8 cellular contexts compared by ENCODE assay signal in the genomic region with DNA sequence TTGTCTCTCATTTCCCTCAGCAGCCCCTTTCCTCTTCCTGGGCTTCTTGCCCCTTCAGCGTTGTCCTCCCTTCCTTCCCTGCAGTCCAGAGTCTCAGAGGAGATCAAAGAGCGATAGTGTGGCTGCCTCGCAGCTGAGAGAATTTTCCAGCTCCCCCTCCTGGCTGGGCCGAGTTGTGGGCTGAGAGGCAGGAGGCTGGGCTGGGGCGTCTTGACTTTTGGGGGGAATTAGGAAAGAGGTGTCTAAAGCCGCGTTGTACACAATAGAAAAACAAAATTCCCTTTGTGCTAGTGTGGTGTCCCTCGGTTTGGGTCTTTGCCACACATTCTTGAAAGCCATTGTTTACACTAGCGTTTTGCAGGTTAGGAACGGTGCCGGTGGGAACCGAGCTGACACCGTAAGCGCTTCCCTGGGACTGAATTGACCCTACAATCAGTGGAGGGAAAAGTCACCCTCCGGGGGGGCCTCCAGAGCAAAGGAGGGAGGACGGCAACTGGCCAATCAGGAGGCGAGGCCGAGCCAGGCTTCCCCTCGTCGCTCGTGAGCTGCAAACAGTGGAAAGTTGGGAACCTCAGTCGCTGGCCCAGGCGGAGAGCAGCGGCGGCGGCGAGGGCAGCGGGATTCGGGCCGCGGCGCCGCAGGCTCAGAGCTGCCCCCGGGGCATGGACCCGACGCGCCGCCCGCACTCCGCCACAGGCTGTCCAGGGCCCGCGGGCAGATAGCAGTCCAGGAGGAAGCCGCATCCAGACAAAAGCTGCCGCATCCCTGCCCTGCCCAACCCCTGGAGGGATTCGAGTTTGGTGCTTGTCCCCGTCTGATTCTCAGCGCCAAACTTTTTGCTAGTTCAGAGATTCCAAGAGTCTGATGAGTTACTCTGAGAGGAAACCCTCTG. TPM values are rescaled to one million over a fixed set of nuclear protein-coding genes. Genes with fewer than 3 reads are reported as not detected.
DNase-seq lines count a peak whose midpoint lies in the region; ATAC-seq, FAIRE-seq and TF ChIP-seq lines count a peak whose summit lies in the region.

A gene (plus strand): TSS at position 574 of the 892 bp plus-strand sequence. CDS start 389 bp downstream, outside the sequence.

- no peak for TF ChIP-seq POLR2A in Peyer's patch (IDR thresholded peaks at IDR 0.05)
- TF ChIP-seq POLR2A in GM12878 (IDR thresholded peaks at IDR 0.05; ENCODE audit: low read depth, low read length), result no peak

- peak; percentile 58 for DNase-seq in COLO829 (ENCODE audit: low spot score)
- peak in 2 of 3 donors; percentile 65 to 68 for DNase-seq in Peyer's patch
- DNase-seq in GM12878 (ENCODE audit: low read depth, low spot score), result no peak
- DNase-seq in hypothalamus (lab: John Stamatoyannopoulos, UW), result peak in 34 of 51 donors; percentile 3 to 45 (median 15)
- DNase-seq in progenitor cell of endocrine pancreas (ENCODE audit: low spot score, unreplicated experiment), result peak; percentile 37

- SMC1A ChIA-PET in GM12878 (lab: Charles Lee; ENCODE audit: uncharacterized antibody, unreplicated experiment), result interaction anchor here (1.2 kb wide), 1 partner anchor 16 kb away, joined by 3 read pairs; no protein-coding TSS in a partner anchor

- TF ChIP-seq EP300 in GM12878 (IDR thresholded peaks at IDR 0.05; ENCODE audit: borderline replicate concordance in 1 of 2, control insufficient read depth in 1 of 2, low read depth in 2 of 2, low read length in 2 of 2), result no peak

- ATAC-seq in HG02798 (IDR thresholded peaks at IDR 0.05; ENCODE audit: poor library complexity, unreplicated experiment), result peak; percentile 49
- ATAC-seq in GM12878, result peak; percentile 26; the same call in 1 of the 3 replicates
- no peak for ATAC-seq in HG03097 (IDR thresholded peaks at IDR 0.05; ENCODE audit: low FRiP score, unreplicated experiment)
- ATAC-seq in GM19397 (IDR thresholded peaks at IDR 0.05; ENCODE audit: unreplicated experiment), result no peak

- H3K36me3 Mint-ChIP-seq in progenitor cell of endocrine pancreas (ENCODE audit: insufficient read depth), result no peaks in the 10 kb centered on the region

- CTCF ChIA-PET in GM12878 (lab: Yijun Ruan, JAX), result no interaction called here

- RAD21 ChIA-PET in GM12878 (lab: Charles Lee; ENCODE audit: unreplicated experiment), result no interaction called here

- H3K9ac ChIP-seq in GM12878 (ENCODE audit: control insufficient read depth, insufficient read depth, low read length), result no peak within 1 kb of the TSS

- FAIRE-seq in GM12878 (lab: Jason Lieb, UNC), result no peak

- H3K27ac ChIP-seq in Peyer's patch (peak within 1 kb of the TSS in 2 of 4 donors; percentile 65 to 72), GM12878 (ENCODE audit: control insufficient read depth, insufficient read depth) (no peak within 1 kb of the TSS)

- 28% methylated on average over 47 of the region's 47 CpGs for WGBS in GM12878 (ENCODE audit: insufficient coverage, insufficient replicate concordance, low lambda C conversion rate, missing lambda C conversion rate)

- intact Hi-C loops in GM12878 (cut with micrococcal nuclease; ENCODE audit: unreplicated experiment), result no loop called here

- no peak within 1 kb of the TSS for H3K4me2 ChIP-seq in GM12878 (ENCODE audit: control insufficient read depth, insufficient read depth)

- peak within 1 kb of the TSS; percentile 4 to 57 (median 39) for H3K4me3 ChIP-seq in Peyer's patch
- no peak within 1 kb of the TSS for H3K4me3 ChIP-seq in GM12878

- H3K27ac Mint-ChIP-seq in progenitor cell of endocrine pancreas, result peak within 1 kb of the TSS; percentile 86

- peaks cover 20% of the 10 kb centered on the region for H3K27me3 Mint-ChIP-seq in progenitor cell of endocrine pancreas

- TF ChIP-seq RAD21 in GM12878 (IDR thresholded peaks at IDR 0.05; ENCODE audit: insufficient read depth, low read depth, low read length), result no peak

- H3K79me2 ChIP-seq in GM12878 (ENCODE audit: control insufficient read depth, insufficient read depth, low read length), result no peaks in the 10 kb centered on the region

- H3K27me3 ChIP-seq in Peyer's patch, result no peaks in the 10 kb centered on the region
- H3K27me3 ChIP-seq in GM12878 (replicated peaks in 1 of 2; ENCODE audit: control insufficient read depth in 2 of 2, insufficient read depth in 2 of 2, low read length in 1 of 2), result peaks cover 2 to 12% of the 10 kb centered on the region in 2 experiments; a peak in 3 of 4 replicates

- peaks cover 9% of the 10 kb centered on the region for H3K9me3 Mint-ChIP-seq in progenitor cell of endocrine pancreas (ENCODE audit: low read depth)

- H4K20me1 ChIP-seq in GM12878 (ENCODE audit: control insufficient read depth, insufficient read depth), result no peaks in the 10 kb centered on the region

- H2AFZ ChIP-seq in GM12878 (ENCODE audit: control insufficient read depth, low read depth, low read length), result no peak within 1 kb of the TSS

- H3K4me1 ChIP-seq in Peyer's patch, result peaks cover 0 to 3% (median 0%) of the 10 kb centered on the region in 4 donors
- H3K4me1 ChIP-seq in GM12878 (ENCODE audit: control insufficient read depth, insufficient read depth, low read length), result no peaks in the 10 kb centered on the region

- BruUV-seq in GM12878 (replicated peaks; lab: Mats Ljungman, UMichigan), result no TSS peak

- H3K36me3 ChIP-seq in Peyer's patch, result no peaks in the 10 kb centered on the region
- H3K36me3 ChIP-seq in GM12878 (ENCODE audit: control insufficient read depth in 2 of 2, insufficient read depth in 2 of 2, low read length in 1 of 2), result no peaks in the 10 kb centered on the region

- TF ChIP-seq CTCF in Peyer's patch (IDR thresholded peaks at IDR 0.05) (peak in 1 of 6 experiments; percentile 32), GM12878 (IDR thresholded peaks at IDR 0.05 in 2 of 3, conservative IDR thresholded peaks at IDR 0.05 in 1 of 3; ENCODE audit: control insufficient read depth in 2 of 3, extremely low read depth in 1 of 3, insufficient read depth in 1 of 3, low read depth in 3 of 3, low read length in 3 of 3) (0 out of 6 replicates have a peak, but pooled peaks of 2 of the 3 experiments have one; percentile 1 to 2), progenitor cell of endocrine pancreas (IDR thresholded peaks at IDR 0.05; ENCODE audit: unreplicated experiment) (peak; percentile 52)

- POLR2A ChIA-PET in GM12878 (lab: Charles Lee), result no interaction called here

- H3K4me3 Mint-ChIP-seq in progenitor cell of endocrine pancreas (ENCODE audit: low read depth), result peak within 1 kb of the TSS; percentile 67

- H3K9me3 ChIP-seq in Peyer's patch, result no peaks in the 10 kb centered on the region
- H3K9me3 ChIP-seq in GM12878 (replicated peaks; ENCODE audit: control insufficient read depth, insufficient read depth, low read length), result no peaks in the 10 kb centered on the region

- H3K4me1 Mint-ChIP-seq in progenitor cell of endocrine pancreas (ENCODE audit: low read depth), result peaks cover 19% of the 10 kb centered on the region

- in situ Hi-C loops in GM12878 (cut with MboI), result no loop called here

TF ChIP-seq in GM12878, 131 proteins besides CTCF, POLR2A, EP300 and RAD21:
- TF ChIP-seq SUZ12 (IDR thresholded peaks at IDR 0.05; ENCODE audit: unreplicated experiment), result peak; percentile 53
- TF ChIP-seq, protein P1, sequence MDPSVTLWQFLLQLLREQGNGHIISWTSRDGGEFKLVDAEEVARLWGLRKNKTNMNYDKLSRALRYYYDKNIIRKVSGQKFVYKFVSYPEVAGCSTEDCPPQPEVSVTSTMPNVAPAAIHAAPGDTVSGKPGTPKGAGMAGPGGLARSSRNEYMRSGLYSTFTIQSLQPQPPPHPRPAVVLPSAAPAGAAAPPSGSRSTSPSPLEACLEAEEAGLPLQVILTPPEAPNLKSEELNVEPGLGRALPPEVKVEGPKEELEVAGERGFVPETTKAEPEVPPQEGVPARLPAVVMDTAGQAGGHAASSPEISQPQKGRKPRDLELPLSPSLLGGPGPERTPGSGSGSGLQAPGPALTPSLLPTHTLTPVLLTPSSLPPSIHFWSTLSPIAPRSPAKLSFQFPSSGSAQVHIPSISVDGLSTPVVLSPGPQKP (IDR thresholded peaks at IDR 0.05; ENCODE audit: low read depth, low read length), result no peak
- TF ChIP-seq, protein P2, sequence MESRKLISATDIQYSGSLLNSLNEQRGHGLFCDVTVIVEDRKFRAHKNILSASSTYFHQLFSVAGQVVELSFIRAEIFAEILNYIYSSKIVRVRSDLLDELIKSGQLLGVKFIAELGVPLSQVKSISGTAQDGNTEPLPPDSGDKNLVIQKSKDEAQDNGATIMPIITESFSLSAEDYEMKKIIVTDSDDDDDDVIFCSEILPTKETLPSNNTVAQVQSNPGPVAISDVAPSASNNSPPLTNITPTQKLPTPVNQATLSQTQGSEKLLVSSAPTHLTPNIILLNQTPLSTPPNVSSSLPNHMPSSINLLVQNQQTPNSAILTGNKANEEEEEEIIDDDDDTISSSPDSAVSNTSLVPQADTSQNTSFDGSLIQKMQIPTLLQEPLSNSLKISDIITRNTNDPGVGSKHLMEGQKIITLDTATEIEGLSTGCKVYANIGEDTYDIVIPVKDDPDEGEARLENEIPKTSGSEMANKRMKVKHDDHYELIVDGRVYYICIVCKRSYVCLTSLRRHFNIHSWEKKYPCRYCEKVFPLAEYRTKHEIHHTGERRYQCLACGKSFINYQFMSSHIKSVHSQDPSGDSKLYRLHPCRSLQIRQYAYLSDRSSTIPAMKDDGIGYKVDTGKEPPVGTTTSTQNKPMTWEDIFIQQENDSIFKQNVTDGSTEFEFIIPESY (IDR thresholded peaks at IDR 0.05), result no peak

RNA-seq across cellular contexts. Expression of the gene that starts here (rescaled TPM):
- total RNA-seq in Peyer's patch (10 to 100 TPM in 2 of 4 donors, 1 to 10 TPM in 2; 1.5 to 18.2 (median 7.1) TPM), GM12878 (2014; rRNA removed) (under 0.01 TPM in 1 of 2 replicates, not detected in the other), GM12878 (2014; rRNA removed; fragmentation: Illumina TruSeq; extraction: Trizol) (not detected in 2 replicates), GM12878 (2021) (0.03 TPM in 1 of 2 replicates, not detected in the other), progenitor cell of endocrine pancreas (3.4 and 5.6 TPM in 2 replicates)
- total RNA-seq in GM12878 (2013; cell fraction: nucleolus; rRNA removed), result 0.06 and 0.10 TPM in 2 replicates
- polyA plus RNA-seq in GM12878 (2011; ENCODE audit: low read depth), result 0.05 TPM
- polyA plus RNA-seq in GM12878 (2011; rRNA removed) (0.07 and 0.17 TPM in 2 replicates), GM12878 (2014; fragmentation: Illumina TruSeq; extraction: Trizol) (0.02 TPM in 1 of 2 replicates, not detected in the other), GM12878 (2014; fragmentation: Nextera tagmentation; extraction: Ambion mirVana) (not detected), GM12878 (2014; rRNA removed) (not detected in 2 replicates), GM12878 (2016; fragmentation: Nextera tagmentation; extraction: Ambion mirVana) (not detected)
- polyA plus RNA-seq in GM12878 (2011; cell fraction: cytosol; rRNA removed), result 0.02 and 0.03 TPM in 2 replicates
- polyA plus RNA-seq in GM12878 (2011; cell fraction: nucleus; rRNA removed), result 0.03 and 0.15 TPM in 2 replicates
- polyA plus RNA-seq in GM12878 (2012), result 0.01 TPM in 1 of 2 replicates, not detected in the other
- polyA minus RNA-seq in GM12878 (2011; rRNA and poly(A)+ RNA removed), result 0.05 and 0.15 TPM in 2 replicates
- not detected in 2 replicates for polyA minus RNA-seq in GM12878 (2011; cell fraction: cytosol; rRNA and poly(A)+ RNA removed)
- polyA minus RNA-seq in GM12878 (2011; cell fraction: nucleus; rRNA and poly(A)+ RNA removed), result 0.12 and 0.19 TPM in 2 replicates

Comparison
In these comparisons a context has a peak if more than half of its experiments do, and no peak if none do; other contexts are left out.
1. Peak in ATAC-seq in GM12878; RNA of the gene not detected or under 1 TPM.